20 cellular contexts compared by ENCODE assay signal in the genomic region with DNA sequence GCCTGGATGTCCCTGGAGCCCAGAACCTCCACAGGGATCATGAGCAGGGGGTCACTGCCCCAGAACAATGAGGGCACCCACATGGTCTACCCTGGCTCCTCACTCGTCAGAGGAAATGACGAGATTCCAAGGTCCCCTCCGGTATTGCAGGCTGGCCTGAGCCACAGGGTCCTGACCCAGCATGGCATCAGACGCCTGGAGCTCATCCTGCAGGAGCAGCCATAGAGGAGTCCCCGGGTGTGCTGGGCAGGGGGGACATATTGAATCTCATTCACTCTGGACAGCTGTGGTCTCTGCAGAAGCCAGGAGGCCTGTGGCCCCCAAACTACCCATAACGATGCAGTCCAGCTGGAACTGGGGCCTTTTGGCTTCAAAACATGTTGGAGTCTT. TPM values are rescaled to one million over a fixed set of nuclear protein-coding genes. Genes with fewer than 3 reads are reported as not detected.
DNase-seq lines count a peak whose midpoint lies in the region; ATAC-seq and TF ChIP-seq lines count a peak whose summit lies in the region.
"Had no signal": no experiment of that assay in that cellular context is flagged by ENCODE, and none has a peak within 500 bp of the region (broad histone marks: within the 10 kb centered on the region; RNA-seq: fewer than 3 reads in every experiment).

No MANE protein-coding gene starts in this region.

- H3K4me1 ChIP-seq in BLaER1 = peaks cover 60% of the 10 kb centered on the region
- H3K4me1 ChIP-seq in endodermal cell (ENCODE audit: control insufficient read depth, insufficient read depth, low read length) = peaks cover 12% of the 10 kb centered on the region
- H3K4me1 ChIP-seq in osteoblast (ENCODE audit: insufficient read depth, low read length) = peaks cover 9% of the 10 kb centered on the region
- H3K4me1 ChIP-seq: SJCRH30 had no signal

- H3K9ac ChIP-seq in BLaER1 (0 out of 2 replicates have a peak overlapping the region, but pooled peaks have one; percentile 12), endodermal cell (ENCODE audit: extremely low read depth, low read length, poor library complexity, severe bottlenecking) (no peak overlapping the region)

- H3K27ac Mint-ChIP-seq in endodermal cell = no peak overlapping the region
- H3K27ac Mint-ChIP-seq in MCF 10A (ENCODE audit: low read depth, unreplicated experiment) = no peak overlapping the region
- H3K27ac Mint-ChIP-seq: CD4-positive, CD25-positive, alpha-beta regulatory T cell had no signal

- 91 to 92% methylated on average over 5 to 6 of the region's 6 CpGs for WGBS in endodermal cell (ENCODE audit: insufficient coverage in 1 of 2, insufficient read length in 1 of 2), 2 experiments

- H3K4me2 ChIP-seq in BLaER1 = peak overlapping the region; percentile 80
- no peak overlapping the region for H3K4me2 ChIP-seq in osteoblast (ENCODE audit: insufficient read depth, low read length)

- H3K36me3 ChIP-seq in BLaER1 (no peaks in the 10 kb centered on the region), endodermal cell (ENCODE audit: control insufficient read depth, insufficient read depth, low read length) (no peaks in the 10 kb centered on the region), osteoblast (ENCODE audit: insufficient read depth, low read length) (no peaks in the 10 kb centered on the region)
- H3K36me3 ChIP-seq: SJCRH30 had no signal

- TF ChIP-seq CTCF in GM10248 (IDR thresholded peaks at IDR 0.05; ENCODE audit: control extremely low read depth, extremely low read depth, low read depth, missing control alignments) (no peak), endodermal cell (conservative IDR thresholded peaks at IDR 0.05) (no peak), osteoblast (IDR thresholded peaks at IDR 0.05; ENCODE audit: extremely low read depth, low read depth, low read length) (no peak), MCF 10A (IDR thresholded peaks at IDR 0.05; ENCODE audit: unreplicated experiment) (no peak)

- no peaks in the 10 kb centered on the region for H3K9me3 ChIP-seq in BLaER1
- H3K9me3 ChIP-seq in endodermal cell (ENCODE audit: control insufficient read depth, low read length) = no peaks in the 10 kb centered on the region
- no peaks in the 10 kb centered on the region for H3K9me3 ChIP-seq in osteoblast (ENCODE audit: low read depth, low read length)
- H3K9me3 ChIP-seq: Caco-2, SJCRH30 had no signal

- H3K27me3 ChIP-seq in BLaER1 (no peaks in the 10 kb centered on the region), endodermal cell (ENCODE audit: control insufficient read depth, insufficient read depth, low read length, poor library complexity, severe bottlenecking) (no peaks in the 10 kb centered on the region), osteoblast (ENCODE audit: insufficient read depth, low read length) (peaks cover 3% of the 10 kb centered on the region)
- H3K27me3 ChIP-seq: SJCRH30 had no signal

- POLR2A ChIA-PET in GM10248 (lab: Yijun Ruan, JAX) = no interaction called here
- POLR2A ChIA-PET in MCF 10A (lab: Yijun Ruan, JAX) = no interaction called here

- no TSS peak for BruUV-seq in MCF 10A (replicated peaks; lab: Mats Ljungman, UMichigan)

- no peaks in the 10 kb centered on the region for H3K36me3 Mint-ChIP-seq in endodermal cell (ENCODE audit: low read depth)
- no peaks in the 10 kb centered on the region for H3K36me3 Mint-ChIP-seq in MCF 10A (ENCODE audit: insufficient read depth, unreplicated experiment)
- H3K36me3 Mint-ChIP-seq: CD4-positive, CD25-positive, alpha-beta regulatory T cell had no signal

- no peak overlapping the region for H2AFZ ChIP-seq in osteoblast (ENCODE audit: low read length)

- H3K27me3 Mint-ChIP-seq in endodermal cell (ENCODE audit: insufficient read depth) (peaks cover 4% of the 10 kb centered on the region), MCF 10A (ENCODE audit: insufficient read depth, unreplicated experiment) (peaks cover 17% of the 10 kb centered on the region)

- H3K4me3 ChIP-seq in BLaER1 (no peak overlapping the region), endodermal cell (ENCODE audit: low read length) (no peak overlapping the region), osteoblast (ENCODE audit: insufficient read depth, low read length) (no peak overlapping the region)
- H3K4me3 ChIP-seq: SJCRH30 had no signal

- DNase-seq in GM10248 (ENCODE audit: extremely low spot score) = peak; percentile 2
- DNase-seq in endodermal cell = peak; percentile 39
- peak; percentile 29 for DNase-seq in osteoblast (ENCODE audit: insufficient read length, low spot score, missing footprints)
- no peak for DNase-seq in NCI-H524 treated with DMSO at 0.1 percent for 48 hours (lab: John Stamatoyannopoulos, UW)
- DNase-seq in MCF 10A (ENCODE audit: unreplicated experiment) = no peak
- DNase-seq: AML-193; CD4-positive, CD25-positive, alpha-beta regulatory T cell; NCI-H1417; NCI-H187 treated with DMSO at 0.1 percent for 48 hours; NCI-H345; NK-92 treated with Interleukin-12 subunit alpha and Interleukin-12 subunit beta, amount 100 ng/mL, for 24 hours; RPMI8226; SJCRH30 had no signal

- no peak for ATAC-seq in GM18498 (IDR thresholded peaks at IDR 0.05; ENCODE audit: unreplicated experiment)
- no peak for ATAC-seq in GM18502 (IDR thresholded peaks at IDR 0.05; ENCODE audit: poor library complexity, unreplicated experiment)

- H3K9me3 Mint-ChIP-seq in endodermal cell (no peaks in the 10 kb centered on the region), MCF 10A (ENCODE audit: unreplicated experiment) (no peaks in the 10 kb centered on the region)
- H3K9me3 Mint-ChIP-seq: CD4-positive, CD25-positive, alpha-beta regulatory T cell had no signal

- H3K27ac ChIP-seq in BLaER1 = no peak overlapping the region; the same call in 1 of the 2 replicates
- H3K27ac ChIP-seq in endodermal cell (ENCODE audit: low read depth, low read length) = no peak overlapping the region
- H3K27ac ChIP-seq in osteoblast (ENCODE audit: low read depth, low read length) = no peak overlapping the region
- H3K27ac ChIP-seq: SJCRH30 had no signal

- H3K4me3 Mint-ChIP-seq in endodermal cell (no peak overlapping the region), MCF 10A (ENCODE audit: unreplicated experiment) (no peak overlapping the region)
- H3K4me3 Mint-ChIP-seq: CD4-positive, CD25-positive, alpha-beta regulatory T cell had no signal

- intact Hi-C loops in MCF 10A (cut with micrococcal nuclease) = no loop called here

- H4K20me1 ChIP-seq in BLaER1 (no peaks in the 10 kb centered on the region), osteoblast (ENCODE audit: insufficient read depth, low read length) (no peaks in the 10 kb centered on the region)

- peaks cover 17% of the 10 kb centered on the region for H3K4me1 Mint-ChIP-seq in endodermal cell
- peaks cover 22% of the 10 kb centered on the region for H3K4me1 Mint-ChIP-seq in MCF 10A (ENCODE audit: insufficient read depth, unreplicated experiment)
- H3K4me1 Mint-ChIP-seq: CD4-positive, CD25-positive, alpha-beta regulatory T cell had no signal

- CTCF ChIA-PET in GM10248 (lab: Yijun Ruan, JAX) (no interaction called here), MCF 10A (lab: Yijun Ruan, JAX) (no interaction called here)

- no peaks in the 10 kb centered on the region for H3K79me2 ChIP-seq in osteoblast (ENCODE audit: insufficient read depth, low read length)

RNA-seq across cellular contexts. Expression of gene ANXA8, which starts 27.8 kb away (rescaled TPM):
- total RNA-seq in endodermal cell (under 1 TPM; 0.33 to 0.37 TPM), osteoblast (0.59 and 0.72 TPM in 2 replicates), MCF 10A (2022) (47.3 and 103 TPM in 2 replicates)
- not detected for polyA plus RNA-seq in endodermal cell (2013, experiment 1 of 2)
- not detected for polyA plus RNA-seq in endodermal cell (2013, experiment 2 of 2)
- total RNA-seq: CD4-positive, CD25-positive, alpha-beta regulatory T cell; HT-29; OCI-LY7; SJCRH30 had no signal
- polyA plus RNA-seq: CD4-positive, CD25-positive, alpha-beta regulatory T cell had no signal

RNA-seq across cellular contexts. Expression of gene FAM25G, which starts 35.4 kb away (rescaled TPM):
- total RNA-seq in endodermal cell = not detected
- polyA plus RNA-seq in endodermal cell (2013, experiment 1 of 2) = not detected
- polyA plus RNA-seq in endodermal cell (2013, experiment 2 of 2) = not detected
- not detected in 2 replicates for total RNA-seq in osteoblast
- total RNA-seq in MCF 10A (2022) = not detected in 2 replicates
- total RNA-seq: Caco-2; CD4-positive, CD25-positive, alpha-beta regulatory T cell; H4; HT-29; OCI-LY7 had no signal
- polyA plus RNA-seq: CD4-positive, CD25-positive, alpha-beta regulatory T cell had no signal

Comparison
In these comparisons a context has a peak if more than half of its experiments do, and no peak if none do; other contexts are left out.
1. DNase-seq: peak in GM10248 (single experiment), endodermal cell (single experiment) and osteoblast (single experiment); none in NCI-H524 treated with DMSO at 0.1 percent for 48 hours (single experiment) and MCF 10A (single experiment).
2. RNA of gene ANXA8, which starts 27.8 kb away (total RNA-seq): 47.3 to 103 TPM in MCF 10A; 0.59 to 0.72 TPM in osteoblast and 0.33 to 0.37 TPM in endodermal cell; every median in the first group is over 10 times any median in the second.